ENCODE assay signal across 29 cellular contexts in genomic region chr20:16257813-16258430, GRCh38.
"Had no signal": no experiment of that assay in that cellular context is flagged by ENCODE, and none has a peak within 500 bp of the region (broad histone marks: within the 10 kb centered on the region; RNA-seq: fewer than 3 reads in every experiment).

No MANE protein-coding gene starts in this region.

- H3K9me3 ChIP-seq: esophagus muscularis mucosa, gastrocnemius medialis, heart left ventricle had no signal

- H3K36me3 ChIP-seq: brain microvascular endothelial cell, esophagus muscularis mucosa, gastrocnemius medialis, heart left ventricle, WERI-Rb-1 had no signal

- H3K4me3 ChIP-seq: coronary artery, dorsolateral prefrontal cortex, esophagus muscularis mucosa, gastrocnemius medialis, heart left ventricle had no signal

- ATAC-seq: activated CD4-positive, CD25-positive, alpha-beta regulatory T cell treated with anti-CD3 and anti-CD28 coated beads, Interleukin-2, amount 50 U/mL, for 24 hours; activated CD8-positive, alpha-beta T cell treated with anti-CD3 and anti-CD28 coated beads for 36 hours; activated T-cell treated with anti-CD3 and anti-CD28 coated beads, Interleukin-2, amount 50 U/mL, for 4 hours; activated T-helper 17 cell treated with anti-CD3 and anti-CD28 coated beads, Interleukin-2, amount 50 U/mL, for 72 hours; foreskin keratinocyte; gastrocnemius medialis; heart left ventricle had no signal

- DNase-seq: activated B cell treated with CpG ODN at 0.5 μM for 24 hours; activated CD4-positive, alpha-beta T cell treated with anti-CD3 and anti-CD28 coated beads for 48 hours; activated CD4-positive, alpha-beta T cell treated with anti-CD3 and anti-CD28 coated beads, Interleukin-2, amount 50 U/mL, for 1 hour; activated CD4-positive, alpha-beta T cell treated with anti-CD3 and anti-CD28 coated beads, Interleukin-2, amount 50 U/mL, for 48 hours; activated CD8-positive, alpha-beta memory T cell treated with anti-CD3 and anti-CD28 coated beads for 24 hours; activated CD8-positive, alpha-beta T cell treated with anti-CD3 and anti-CD28 coated beads for 36 hours; activated effector memory CD4-positive, alpha-beta T cell treated with Interleukin-2 at 50 U/mL for 16 hours; activated gamma-delta T cell treated with Interleukin-2 at 50 U/mL for 16 hours; activated naive CD4-positive, alpha-beta T cell treated with anti-CD3 and anti-CD28 coated beads, Interleukin-2, amount 50 U/mL, for 16 hours; activated naive CD4-positive, alpha-beta T cell treated with Interleukin-2 at 50 U/mL for 16 hours; activated T-cell treated with anti-CD3 and anti-CD28 coated beads, Interleukin-2, amount 50 U/mL, for 4 hours; amniotic stem cell; anterior cingulate cortex; brain microvascular endothelial cell; dorsolateral prefrontal cortex; effector memory CD4-positive, alpha-beta T cell; erythroblast; foreskin keratinocyte; gastrocnemius medialis; glutamatergic neuron; heart left ventricle; T1000; WERI-Rb-1 had no signal

- FAIRE-seq: astrocyte, bronchial epithelial cell had no signal

- H3K4me1 ChIP-seq: esophagus muscularis mucosa, foreskin keratinocyte had no signal

- H3K27ac ChIP-seq: brain microvascular endothelial cell, coronary artery, dorsolateral prefrontal cortex, esophagus muscularis mucosa, foreskin keratinocyte, gastrocnemius medialis, heart left ventricle, WERI-Rb-1 had no signal

- H3K27me3 ChIP-seq: brain microvascular endothelial cell, dorsolateral prefrontal cortex, esophagus muscularis mucosa, foreskin keratinocyte, gastrocnemius medialis, heart left ventricle had no signal
